In genomic region chr7:76476742-76477474, GRCh38 we compare ENCODE assay signal across 7 cellular contexts. TPM values are rescaled to one million over a fixed set of nuclear protein-coding genes. Genes with fewer than 3 reads are reported as not detected.
DNase-seq lines count a peak whose midpoint lies in the region; ATAC-seq, FAIRE-seq and TF ChIP-seq lines count a peak whose summit lies in the region.
"Not testable (repeated sequence)": the region's sequence is repeated elsewhere in the genome, so short reads cannot be mapped to it uniquely, and the experiment has no call there.
"Had no signal": no experiment of that assay in that cellular context is flagged by ENCODE, and none has a peak within 500 bp of the region (broad histone marks: within the 10 kb centered on the region; RNA-seq: fewer than 3 reads in every experiment).

No MANE protein-coding gene starts in this region.

- not testable (repeated sequence) for H3K9me3 Mint-ChIP-seq in GM23338, WTC11, endodermal cell

- H3K9me2 ChIP-seq in GM23338 (ENCODE audit: insufficient read depth), result not testable (repeated sequence)

- not testable (repeated sequence) for H3K9ac ChIP-seq in mammary epithelial cell (ENCODE audit: insufficient read depth, low read length); endodermal cell (ENCODE audit: extremely low read depth, low read length, poor library complexity, severe bottlenecking)
- H3K9ac ChIP-seq in keratinocyte (ENCODE audit: control insufficient read depth, extremely low read depth, insufficient read depth, low read length), result peak overlapping the region; percentile 44

- not testable (repeated sequence) for H3K4me2 ChIP-seq in GM23338
- peak overlapping the region; percentile 48 for H3K4me2 ChIP-seq in mammary epithelial cell (ENCODE audit: insufficient read depth, low read depth, low read length)
- peak overlapping the region; percentile 37 for H3K4me2 ChIP-seq in keratinocyte (ENCODE audit: control insufficient read depth, extremely low read depth, insufficient read depth, low read depth, low read length)

- not testable (repeated sequence) for H3K36me3 ChIP-seq in GM23338 (ENCODE audit: insufficient read depth); mammary epithelial cell (ENCODE audit: insufficient read depth, low read length); endodermal cell (ENCODE audit: control insufficient read depth, insufficient read depth, low read length); esophagus (ENCODE audit: control insufficient read depth in 2 of 2, insufficient read depth in 2 of 2, low read length in 1 of 2); keratinocyte (ENCODE audit: control insufficient read depth in 2 of 2, extremely low read depth in 1 of 2, insufficient read depth in 2 of 2, low read length in 2 of 2)

- in situ Hi-C loops in mammary epithelial cell (cut with MboI; ENCODE audit: low sequenced_read_pairs in 2 of 2), result not testable (repeated sequence)

- CTCF ChIA-PET in WTC11 (lab: Charles Lee); mammary epithelial cell (lab: Charles Lee; ENCODE audit: low non-redundant PET): not testable (repeated sequence)

- ATAC-seq in GM23338, result not testable (repeated sequence)
- peak; percentile 12; the same call in 1 of the 2 replicates for ATAC-seq in WTC11

- WGBS in mammary epithelial cell (ENCODE audit: low coverage, missing lambda C conversion rate), result 20% methylated on average over 7 of the region's 24 CpGs
- 97 to 100% methylated on average over 2 to 15 of the region's 24 CpGs for WGBS in endodermal cell (ENCODE audit: insufficient coverage in 1 of 2, insufficient read length in 1 of 2), 2 experiments
- 57 to 71% methylated on average over 20 to 23 of the region's 24 CpGs for WGBS in esophagus, 2 donors

- POLR2A ChIA-PET in WTC11 (lab: Charles Lee), result not testable (repeated sequence)

- H3K36me3 Mint-ChIP-seq in GM23338 (ENCODE audit: low read depth); WTC11; endodermal cell (ENCODE audit: low read depth): not testable (repeated sequence)

- not testable (repeated sequence) for H3K27me3 ChIP-seq in GM23338 (ENCODE audit: insufficient read depth); mammary epithelial cell (ENCODE audit: insufficient read depth, low read length); endodermal cell (ENCODE audit: control insufficient read depth, insufficient read depth, low read length, poor library complexity, severe bottlenecking); esophagus (ENCODE audit: control insufficient read depth in 1 of 2, insufficient read depth in 2 of 2, low read length in 2 of 2); keratinocyte (ENCODE audit: control insufficient read depth, extremely low read depth, insufficient read depth, low read length)

- H3F3A ChIP-seq in GM23338 (replicated peaks; ENCODE audit: low read depth), result not testable (repeated sequence)

- not testable (repeated sequence) for BruUV-seq in mammary epithelial cell (replicated peaks; lab: Mats Ljungman, UMichigan)

- not testable (repeated sequence) for H3K9me1 ChIP-seq in keratinocyte (ENCODE audit: control insufficient read depth, extremely low read depth, insufficient read depth, low read length)

- H3K9me3 ChIP-seq in mammary epithelial cell (replicated peaks; ENCODE audit: insufficient read depth, low read length); endodermal cell (ENCODE audit: control insufficient read depth, low read length); esophagus (ENCODE audit: control insufficient read depth in 2 of 2, insufficient read depth in 1 of 2, low read depth in 1 of 2, low read length in 1 of 2); keratinocyte (ENCODE audit: control insufficient read depth, low read depth, low read length): not testable (repeated sequence)

- peak in 1 of 2 experiments; percentile 11; a peak in 1 of 4 replicates for TF ChIP-seq CTCF in GM23338 (conservative IDR thresholded peaks at IDR 0.05; ENCODE audit: low read depth in 2 of 2)
- not testable (repeated sequence) for TF ChIP-seq CTCF in WTC11 (IDR thresholded peaks at IDR 0.05); mammary epithelial cell (conservative IDR thresholded peaks at IDR 0.05 in 1 of 2, IDR thresholded peaks at IDR 0.05 in 1 of 2; ENCODE audit: extremely low read depth in 1 of 2, insufficient read depth in 1 of 2, low read depth in 1 of 2, low read length in 2 of 2); endodermal cell (conservative IDR thresholded peaks at IDR 0.05); keratinocyte (optimal IDR thresholded peaks at IDR 0.05 in 1 of 3, IDR thresholded peaks at IDR 0.05 in 1 of 3, conservative IDR thresholded peaks at IDR 0.05 in 1 of 3; ENCODE audit: extremely low read depth in 1 of 3, insufficient read depth in 2 of 3, low read length in 3 of 3)

- intact Hi-C loops in mammary epithelial cell (cut with micrococcal nuclease), result not testable (repeated sequence)

- not testable (repeated sequence) for H3K4me3 Mint-ChIP-seq in GM23338, WTC11, endodermal cell

- not testable (repeated sequence) for H3K27me3 Mint-ChIP-seq in GM23338 (ENCODE audit: insufficient read depth, low read depth, poor library complexity); WTC11 (ENCODE audit: low read depth); endodermal cell (ENCODE audit: insufficient read depth)

- H3K27ac ChIP-seq in GM23338 (ENCODE audit: low read depth); endodermal cell (ENCODE audit: low read depth, low read length): not testable (repeated sequence)
- H3K27ac ChIP-seq in mammary epithelial cell (ENCODE audit: insufficient read depth, low read depth, low read length) (peak overlapping the region; percentile 71), esophagus (ENCODE audit: low read depth in 2 of 2, low read length in 1 of 2) (peak overlapping the region; percentile 14 to 60), keratinocyte (ENCODE audit: control insufficient read depth, insufficient read depth, low read length) (peak overlapping the region; percentile 81)

- not testable (repeated sequence) for H4K20me1 ChIP-seq in GM23338 (replicated peaks; ENCODE audit: insufficient read depth); mammary epithelial cell (ENCODE audit: insufficient read depth, low read length); keratinocyte (ENCODE audit: control insufficient read depth, extremely low read depth, insufficient read depth, low read length)

- not testable (repeated sequence) for H3K79me2 ChIP-seq in GM23338 (replicated peaks; ENCODE audit: insufficient read depth); mammary epithelial cell (ENCODE audit: insufficient read depth, low read length); keratinocyte (ENCODE audit: control insufficient read depth, insufficient read depth, low read length)

- dilution Hi-C loops in mammary epithelial cell (cut with HindIII; ENCODE audit: low sequenced_read_pairs); keratinocyte (cut with MboI; ENCODE audit: extremely low pct_ligation_motif_present, low sequenced_read_pairs): not testable (repeated sequence)

- not testable (repeated sequence) for H3K4me3 ChIP-seq in GM23338; mammary epithelial cell (replicated peaks in 1 of 3; ENCODE audit: insufficient read depth in 1 of 3, low read depth in 2 of 3, low read length in 3 of 3); endodermal cell (ENCODE audit: low read length); esophagus (ENCODE audit: low read depth in 1 of 2, low read length in 2 of 2); keratinocyte (ENCODE audit: control insufficient read depth in 2 of 3, extremely low read depth in 1 of 3, insufficient read depth in 2 of 3, low read depth in 1 of 3, low read length in 3 of 3)

- not testable (repeated sequence) for H2AFZ ChIP-seq in GM23338; mammary epithelial cell (ENCODE audit: low read depth, low read length); keratinocyte (ENCODE audit: control insufficient read depth, low read length)

- not testable (repeated sequence) for H3K4me1 ChIP-seq in GM23338 (ENCODE audit: insufficient read depth); mammary epithelial cell (ENCODE audit: insufficient read depth, low read length); endodermal cell (ENCODE audit: control insufficient read depth, insufficient read depth, low read length); esophagus (ENCODE audit: control insufficient read depth in 2 of 2, insufficient read depth in 2 of 2, low read length in 1 of 2); keratinocyte (ENCODE audit: control insufficient read depth, extremely low read depth, insufficient read depth, low read length)

- FAIRE-seq in keratinocyte (lab: Jason Lieb, UNC), result peak; percentile 98

- H3K27ac Mint-ChIP-seq in GM23338 (peak overlapping the region; percentile 59; the same call in 1 of the 2 replicates), WTC11 (peak overlapping the region; percentile 80)
- H3K27ac Mint-ChIP-seq in endodermal cell, result not testable (repeated sequence)

- not testable (repeated sequence) for H3K4me1 Mint-ChIP-seq in GM23338, WTC11, endodermal cell

- DNase-seq in GM23338 (ENCODE audit: low spot score); WTC11 (ENCODE audit: low spot score); keratinocyte (ENCODE audit: low read depth, low spot score): not testable (repeated sequence)
- DNase-seq in mammary epithelial cell (peak; percentile 88), endodermal cell (peak; percentile 7)

RNA-seq across cellular contexts. Expression of gene DTX2, which starts 15.4 kb away (rescaled TPM):
- 72.8 and 77.9 TPM in 2 replicates for total RNA-seq in GM23338 (2014; rRNA removed; shearing (Covaris generic))
- polyA plus RNA-seq in GM23338 (2016; fragmentation: Nextera tagmentation; extraction: Ambion mirVana) (29.7 and 36.1 TPM in 2 replicates), mammary epithelial cell (12.3 TPM), esophagus (100 to 1,000 TPM in 1 of 2 donors, 10 to 100 TPM in 1; 46.2 to 171 TPM), keratinocyte (15.1 to 25.6 TPM (median 22.4 TPM) in 3 replicates)
- total RNA-seq in WTC11 (2021) (60.9 to 79.2 TPM (median 62.1 TPM) in 3 replicates), mammary epithelial cell (10 to 100 TPM; 17.7 to 63.4 TPM), endodermal cell (10 to 100 TPM; 34.1 to 38.3 TPM)
- polyA minus RNA-seq in mammary epithelial cell (38.8 TPM), keratinocyte (25.7 to 126 TPM (median 28.5 TPM) in 3 replicates)
- 16.5 TPM for polyA plus RNA-seq in endodermal cell (2013, experiment 1 of 2)
- polyA plus RNA-seq in endodermal cell (2013, experiment 2 of 2), result 18.1 TPM
- 18.1 TPM for polyA plus RNA-seq in keratinocyte (2011; ENCODE audit: low read depth)
- 17.9 and 29.8 TPM in 2 replicates for polyA plus RNA-seq in keratinocyte (2011; cell fraction: cytosol; rRNA removed)
- 63.6 and 98.0 TPM in 2 replicates for polyA plus RNA-seq in keratinocyte (2011; cell fraction: nucleus; rRNA removed)
- polyA plus RNA-seq in keratinocyte (2012; ENCODE audit: low replicate concordance), result 28.4 and 35.3 TPM in 2 replicates
- 62.7 TPM for polyA minus RNA-seq in keratinocyte (2011; cell fraction: cytosol; rRNA and poly(A)+ RNA removed)
- 48.5 and 64.7 TPM in 2 replicates for polyA minus RNA-seq in keratinocyte (2011; cell fraction: nucleus; rRNA and poly(A)+ RNA removed)

RNA-seq across cellular contexts. Expression of gene UPK3B, which starts 33.4 kb away (rescaled TPM):
- 3.0 and 5.2 TPM in 2 replicates for total RNA-seq in GM23338 (2014; rRNA removed; shearing (Covaris generic))
- polyA plus RNA-seq in GM23338 (2016; fragmentation: Nextera tagmentation; extraction: Ambion mirVana) (3.3 and 3.8 TPM in 2 replicates), mammary epithelial cell (0.02 TPM), esophagus (10 to 100 TPM; 16.7 to 63.9 TPM), keratinocyte (2.6 to 11.9 TPM (median 7.5 TPM) in 3 replicates)
- total RNA-seq in WTC11 (2021) (1.4 to 3.6 TPM (median 3.2 TPM) in 3 replicates), mammary epithelial cell (1 to 10 TPM in 1 of 2 donors, under 1 TPM in 1; 0.67 to 3.9 TPM), endodermal cell (1 to 10 TPM; 1.2 to 2.3 TPM)
- polyA minus RNA-seq in mammary epithelial cell (not detected), keratinocyte (5.6 to 13.5 TPM (median 8.2 TPM) in 3 replicates)
- 0.39 TPM for polyA plus RNA-seq in endodermal cell (2013, experiment 1 of 2)
- 0.66 TPM for polyA plus RNA-seq in endodermal cell (2013, experiment 2 of 2)
- 5.5 TPM for polyA plus RNA-seq in keratinocyte (2011; ENCODE audit: low read depth)
- polyA plus RNA-seq in keratinocyte (2011; cell fraction: cytosol; rRNA removed), result 8.9 and 29.3 TPM in 2 replicates
- 24.3 and 37.7 TPM in 2 replicates for polyA plus RNA-seq in keratinocyte (2011; cell fraction: nucleus; rRNA removed)
- polyA plus RNA-seq in keratinocyte (2012; ENCODE audit: low replicate concordance), result 20.4 and 23.9 TPM in 2 replicates
- 87.3 TPM for polyA minus RNA-seq in keratinocyte (2011; cell fraction: cytosol; rRNA and poly(A)+ RNA removed)
- 30.7 and 32.4 TPM in 2 replicates for polyA minus RNA-seq in keratinocyte (2011; cell fraction: nucleus; rRNA and poly(A)+ RNA removed)
- polyA plus RNA-seq: AG04450 had no signal

RNA-seq across cellular contexts. Expression of gene ZP3, which starts 52.2 kb away (rescaled TPM):
- 4.3 and 5.1 TPM in 2 replicates for total RNA-seq in GM23338 (2014; rRNA removed; shearing (Covaris generic))
- polyA plus RNA-seq in GM23338 (2016; fragmentation: Nextera tagmentation; extraction: Ambion mirVana) (9.6 and 15.2 TPM in 2 replicates), mammary epithelial cell (3.1 TPM), esophagus (1 to 10 TPM; 4.3 to 6.9 TPM), keratinocyte (6.9 to 13.6 TPM (median 7.7 TPM) in 3 replicates)
- total RNA-seq in WTC11 (2021) (1.8 to 9.3 TPM (median 3.3 TPM) in 3 replicates), mammary epithelial cell (10 to 100 TPM; 10.2 to 13.1 TPM), endodermal cell (1 to 10 TPM in 1 of 2 donors, under 1 TPM in 1; 0.53 to 2.3 TPM)
- polyA minus RNA-seq in mammary epithelial cell (41.8 TPM), keratinocyte (22.5 to 25.0 TPM (median 24.6 TPM) in 3 replicates)
- 1.4 TPM for polyA plus RNA-seq in endodermal cell (2013, experiment 1 of 2)
- polyA plus RNA-seq in endodermal cell (2013, experiment 2 of 2), result not detected
- polyA plus RNA-seq in keratinocyte (2011; ENCODE audit: low read depth), result 6.0 TPM
- 12.2 and 16.7 TPM in 2 replicates for polyA plus RNA-seq in keratinocyte (2011; cell fraction: cytosol; rRNA removed)
- 7.9 and 10.3 TPM in 2 replicates for polyA plus RNA-seq in keratinocyte (2011; cell fraction: nucleus; rRNA removed)
- 13.7 and 24.8 TPM in 2 replicates for polyA plus RNA-seq in keratinocyte (2012; ENCODE audit: low replicate concordance)
- polyA minus RNA-seq in keratinocyte (2011; cell fraction: cytosol; rRNA and poly(A)+ RNA removed), result 14.0 TPM
- 4.6 and 5.6 TPM in 2 replicates for polyA minus RNA-seq in keratinocyte (2011; cell fraction: nucleus; rRNA and poly(A)+ RNA removed)
